In the genomic region with DNA sequence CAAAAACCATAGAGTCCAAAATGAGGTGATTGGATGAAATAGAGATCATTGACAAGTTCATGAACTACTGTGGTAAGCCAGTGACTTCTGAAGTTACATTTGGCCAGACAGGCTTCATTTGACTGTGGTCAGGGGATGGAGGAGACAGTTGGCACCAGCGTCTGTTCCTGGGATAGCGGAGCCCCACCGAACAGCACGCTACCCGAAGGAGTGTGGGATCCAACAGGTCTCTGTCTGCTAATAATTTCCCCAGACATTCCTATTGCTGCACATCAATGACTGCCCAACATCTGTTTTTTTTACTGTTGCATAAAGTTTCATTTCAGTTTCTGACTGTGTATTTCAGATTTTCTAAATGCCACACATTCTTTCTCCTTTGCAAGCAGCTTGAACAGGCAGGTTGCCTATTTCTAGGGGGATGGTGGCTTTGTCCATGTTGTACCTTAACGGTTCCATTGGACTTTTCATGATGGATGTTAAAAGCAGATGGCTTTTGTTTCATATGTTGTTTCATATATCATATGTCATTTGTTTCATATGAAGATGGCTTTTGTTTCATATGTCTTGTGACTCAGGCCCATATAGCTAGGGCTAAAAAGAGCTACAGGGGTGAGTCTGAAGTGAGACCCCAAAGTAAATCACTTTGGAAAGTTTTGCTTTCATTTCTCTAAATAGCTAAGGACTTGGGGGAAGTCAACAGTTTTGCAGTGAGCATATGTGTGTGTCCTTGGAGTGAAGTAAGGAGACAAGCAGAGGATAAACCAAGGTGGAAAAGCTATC, we compare ENCODE assay signal across 1 cellular context.
TF ChIP-seq lines count a peak whose summit lies in the region.

No MANE protein-coding gene starts in this region.

TF ChIP-seq in IMR-90, 13 proteins besides CTCF, POLR2A, EP300 and RAD21 (continued from another document):
- TF ChIP-seq CEBPB (IDR thresholded peaks at IDR 0.05; ENCODE audit: low read depth, low read length) (0 out of 2 replicates have a peak, but pooled peaks have one; percentile 14), RCOR1 (IDR thresholded peaks at IDR 0.05; ENCODE audit: insufficient replicate concordance, low read length) (no peak)
